8 cellular contexts compared by ENCODE assay signal in the genomic region with DNA sequence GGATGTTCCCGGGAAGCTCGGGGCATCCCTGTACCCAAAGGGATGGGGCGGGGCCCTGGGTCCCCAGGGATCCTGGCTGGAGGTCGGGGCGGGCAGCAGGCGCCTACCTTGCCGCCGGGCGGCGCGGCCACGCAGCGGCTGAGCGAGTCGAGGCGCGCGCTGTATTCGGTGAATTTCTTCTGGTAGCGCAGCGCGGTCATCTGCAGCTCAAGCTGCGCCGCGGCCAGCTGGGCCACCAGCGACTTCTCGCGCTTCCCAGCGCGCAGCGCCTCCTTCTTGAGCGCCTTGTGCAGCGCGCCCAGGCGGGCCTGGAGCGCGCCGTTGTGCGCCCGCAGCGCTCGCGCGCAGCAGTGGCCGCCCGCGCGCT. TPM values are rescaled to one million over a fixed set of nuclear protein-coding genes. Genes with fewer than 3 reads are reported as not detected.
DNase-seq lines count a peak whose midpoint lies in the region; ATAC-seq, FAIRE-seq and TF ChIP-seq lines count a peak whose summit lies in the region.

No MANE protein-coding gene starts in this region.

- H3K27ac ChIP-seq in HUES64 (ENCODE audit: low read depth, low read length) (no peak overlapping the region), body of pancreas (peak overlapping the region in 3 of 4 donors; percentile 75 to 83 (median 81)), kidney (ENCODE audit: low read depth in 2 of 2, low read length in 2 of 2) (peak overlapping the region in 1 of 2 donors; percentile 59), testis (peak overlapping the region; percentile 19 to 75)

- FAIRE-seq in kidney (lab: Jason Lieb, UNC): no peak

- intact Hi-C loops in body of pancreas (cut with DNase I): no loop called here
- intact Hi-C loops in kidney (cut with DNase I): no loop called here
- intact Hi-C loops in testis (cut with DNase I; ENCODE audit: low total_unique reads): no loop called here

- WGBS in HUES64: 1% methylated on average over 48 of the region's 48 CpGs
- WGBS in body of pancreas, 2 donors: 0 to 5% methylated on average over 2 to 48 of the region's 48 CpGs
- WGBS in testis, 2 donors: 0 to 2% methylated on average over 1 to 38 of the region's 48 CpGs

- peak overlapping the region; percentile 55 for H3K9ac ChIP-seq in HUES64 (ENCODE audit: low read depth, low read length)
- H3K9ac ChIP-seq in kidney (ENCODE audit: low read length in 2 of 2): peak overlapping the region in 1 of 2 donors; percentile 60

- DNase-seq in body of pancreas (peak; percentile 54 to 71 (median 56)), kidney (peak; percentile 78), testis (peak; percentile 68), ACHN (no peak), G401 (ENCODE audit: low spot score) (no peak), T-helper 9 cell (no peak)

- H3K4me1 ChIP-seq in HUES64 (ENCODE audit: insufficient read depth, low read length): peaks cover 21% of the 10 kb centered on the region
- peaks cover 48% of the 10 kb centered on the region for H3K4me1 ChIP-seq in body of pancreas
- H3K4me1 ChIP-seq in kidney (ENCODE audit: control insufficient read depth in 1 of 2, insufficient read depth in 1 of 2, low read depth in 1 of 2, low read length in 2 of 2): peaks cover 9 to 15% of the 10 kb centered on the region in 2 donors
- H3K4me1 ChIP-seq in testis: peaks cover 3% of the 10 kb centered on the region

- no peaks in the 10 kb centered on the region for H3K36me3 ChIP-seq in HUES64 (ENCODE audit: insufficient read depth, low read length)
- no peaks in the 10 kb centered on the region for H3K36me3 ChIP-seq in body of pancreas (replicated peaks in 1 of 2; ENCODE audit: insufficient read depth in 1 of 2, low read depth in 2 of 2)
- H3K36me3 ChIP-seq in kidney (ENCODE audit: control insufficient read depth in 1 of 2, insufficient read depth in 2 of 2, low read length in 2 of 2): no peaks in the 10 kb centered on the region
- H3K36me3 ChIP-seq in testis (ENCODE audit: low read depth, missing control alignments): no peaks in the 10 kb centered on the region

- in situ Hi-C loops in ACHN (cut with HindIII; ENCODE audit: low pct_ligation_motif_present, low pct_unique_long_range_greater_than_20kb, low sequenced_read_pairs) (no loop called here), G401 (cut with HindIII; ENCODE audit: low sequenced_read_pairs) (no loop called here)

- peak; percentile 46 for ATAC-seq in body of pancreas
- no peak for ATAC-seq in HG03521 (IDR thresholded peaks at IDR 0.05; ENCODE audit: unreplicated experiment)

- H3K27me3 ChIP-seq in HUES64 (ENCODE audit: insufficient read depth, low read length): peaks cover 46% of the 10 kb centered on the region
- H3K27me3 ChIP-seq in body of pancreas: no peaks in the 10 kb centered on the region
- H3K27me3 ChIP-seq in testis: no peaks in the 10 kb centered on the region

- TF ChIP-seq POLR2A in body of pancreas (IDR thresholded peaks at IDR 0.05) (no peak), testis (IDR thresholded peaks at IDR 0.05) (no peak)

- no peaks in the 10 kb centered on the region for H3K9me3 ChIP-seq in HUES64 (ENCODE audit: insufficient read depth, low read depth, low read length)
- no peaks in the 10 kb centered on the region for H3K9me3 ChIP-seq in body of pancreas
- no peaks in the 10 kb centered on the region for H3K9me3 ChIP-seq in kidney (ENCODE audit: control insufficient read depth in 1 of 2, low read length in 2 of 2)
- no peaks in the 10 kb centered on the region for H3K9me3 ChIP-seq in testis

- peak overlapping the region; percentile 66 for H3K4me3 ChIP-seq in HUES64 (ENCODE audit: low read length)
- peak overlapping the region; percentile 4 to 55 for H3K4me3 ChIP-seq in body of pancreas
- H3K4me3 ChIP-seq in kidney (ENCODE audit: low read length in 2 of 2): peak overlapping the region; percentile 79 to 85
- H3K4me3 ChIP-seq in testis: peak overlapping the region; percentile 63 to 72

- peak in 4 of 7 experiments; percentile 7 to 27 (median 16) for TF ChIP-seq CTCF in body of pancreas (IDR thresholded peaks at IDR 0.05)
- TF ChIP-seq CTCF in kidney (IDR thresholded peaks at IDR 0.05; ENCODE audit: borderline replicate concordance, extremely low read depth, insufficient read depth): peak; percentile 20
- TF ChIP-seq CTCF in testis (IDR thresholded peaks at IDR 0.05): peak in 1 of 3 experiments; percentile 12

RNA-seq across cellular contexts. Expression of gene PDZRN3, which starts 0.8 kb away (rescaled TPM):
- 6.9 TPM for polyA plus RNA-seq in HUES64 (2013, experiment 1 of 2)
- polyA plus RNA-seq in HUES64 (2013, experiment 2 of 2): 8.4 TPM
- total RNA-seq in body of pancreas (10 to 100 TPM; 18.9 to 41.9 TPM), kidney (13.2 TPM), testis (10 to 100 TPM; 23.1 to 30.8 TPM)
- polyA plus RNA-seq in kidney (ENCODE audit: insufficient read depth, low read depth, low replicate concordance) (9.5 TPM), testis (ENCODE audit: insufficient read depth, low read depth, low replicate concordance) (15.8 TPM)
- 0.14 TPM in 1 of 2 replicates, not detected in the other for total RNA-seq in G401 (2014; rRNA removed; shearing (Covaris generic))

Comparison
In these comparisons a context has a peak if more than half of its experiments do, and no peak if none do; other contexts are left out.
1. H3K4me3 ChIP-seq: peak in every context shown above with its lines; median percentile 82 in kidney; 68 in testis; 66 in HUES64; 30 in body of pancreas.
2. DNase-seq: peak in body of pancreas (4 of 4), kidney (single experiment) and testis (single experiment); none in ACHN (single experiment), G401 (single experiment) and T-helper 9 cell (single experiment).
3. RNA of gene PDZRN3, which starts 0.8 kb away (total RNA-seq): 18.9 to 41.9 TPM in body of pancreas, 23.1 to 30.8 TPM in testis and 13.2 TPM in kidney (single experiment); 0.14 TPM in G401; every median in the first group is over 10 times any median in the second.